ENCODE assay signal across 10 cellular contexts in genomic region chr10:119401671-119402395, GRCh38.
DNase-seq lines count a peak whose midpoint lies in the region; ATAC-seq and TF ChIP-seq lines count a peak whose summit lies in the region.
"Had no signal": no experiment of that assay in that cellular context is flagged by ENCODE, and none has a peak within 500 bp of the region (broad histone marks: within the 10 kb centered on the region; RNA-seq: fewer than 3 reads in every experiment).

No MANE protein-coding gene starts in this region.

- WGBS in transverse colon (ENCODE audit: low coverage in 1 of 2), 2 donors, result 71% methylated on average over 14 of the region's 14 CpGs; no CpG with 5 or more reads in 1 of the 2 donors

- intact Hi-C loops in breast epithelium (cut with DNase I; ENCODE audit: low total_unique reads), result no loop called here
- intact Hi-C loops in left lung (cut with DNase I), result no loop called here
- intact Hi-C loops in transverse colon (cut with DNase I; ENCODE audit: low total_unique reads), result no loop called here

- H3K36me3 Mint-ChIP-seq in stimulated activated effector memory CD8-positive, alpha-beta T cell treated with anti-CD3 and anti-CD28 coated beads, Interleukin-12 subunit alpha, Interleukin-12 subunit beta, amount 100 ng/mL, for 72 hours, result no peaks in the 10 kb centered on the region

- in situ Hi-C loops in transverse colon (cut with MboI; ENCODE audit: low pct_ligation_motif_present in 1 of 4, low pct_unique_long_range_greater_than_20kb in 1 of 4, low sequenced_read_pairs in 3 of 4), result no loop called here
- in situ Hi-C loops in KBM-7 (cut with MboI; ENCODE audit: low pct_unique_long_range_greater_than_20kb, low sequenced_read_pairs), result loop anchor here (25.0 kb wide), 1 partner anchor 190 kb away; the partner anchor contains the start of gene GRK5

- peak; percentile 47 for ATAC-seq in left lung
- ATAC-seq in stimulated activated effector memory CD8-positive, alpha-beta T cell treated with anti-CD3 and anti-CD28 coated beads, Interleukin-12 subunit alpha, Interleukin-12 subunit beta, amount 100 ng/mL, for 72 hours, result no peak

- peaks cover 7% of the 10 kb centered on the region for H3K4me1 Mint-ChIP-seq in stimulated activated effector memory CD8-positive, alpha-beta T cell treated with anti-CD3 and anti-CD28 coated beads, Interleukin-12 subunit alpha, Interleukin-12 subunit beta, amount 100 ng/mL, for 72 hours

- H3K27me3 ChIP-seq in breast epithelium (no peaks in the 10 kb centered on the region), left lung (no peaks in the 10 kb centered on the region), transverse colon (no peaks in the 10 kb centered on the region)

- DNase-seq in LHCN-M2 (ENCODE audit: low read depth) (peak; percentile 86), breast epithelium (ENCODE audit: low spot score in 2 of 2) (no peak), left lung (peak in 1 of 2 donors; percentile 47), transverse colon (peak; percentile 51), NCI-H1048 (lab: John Stamatoyannopoulos, UW) (no peak), KBM-7 (no peak), COR-L47 (lab: John Stamatoyannopoulos, UW) (no peak)
- no peak for DNase-seq in stimulated activated effector memory CD8-positive, alpha-beta T cell treated with anti-CD3 and anti-CD28 coated beads, Interleukin-12 subunit alpha, Interleukin-12 subunit beta, amount 100 ng/mL, for 72 hours (ENCODE audit: low spot score in 2 of 2)
- DNase-seq: NCI-H82; stimulated activated CD4-positive, alpha-beta T cell treated with anti-CD3 and anti-CD28 coated beads, Interleukin-4, amount 100 ng/mL, for 1 hour had no signal

- H3K27ac Mint-ChIP-seq in stimulated activated effector memory CD8-positive, alpha-beta T cell treated with anti-CD3 and anti-CD28 coated beads, Interleukin-12 subunit alpha, Interleukin-12 subunit beta, amount 100 ng/mL, for 72 hours, result no peak overlapping the region

- H3K36me3 ChIP-seq in breast epithelium (no peaks in the 10 kb centered on the region), left lung (peaks cover 0 to 12% of the 10 kb centered on the region in 2 donors), transverse colon (no peaks in the 10 kb centered on the region)

- H3K27ac ChIP-seq in breast epithelium (peak overlapping the region; percentile 40 to 86), left lung (peak overlapping the region in 1 of 2 donors; percentile 16), transverse colon (peak overlapping the region; percentile 55 to 70 (median 62))

- H3K4me3 Mint-ChIP-seq in stimulated activated effector memory CD8-positive, alpha-beta T cell treated with anti-CD3 and anti-CD28 coated beads, Interleukin-12 subunit alpha, Interleukin-12 subunit beta, amount 100 ng/mL, for 72 hours, result no peak overlapping the region

- no peaks in the 10 kb centered on the region for H3K4me1 ChIP-seq in breast epithelium
- H3K4me1 ChIP-seq in left lung, result peaks cover 0 to 38% of the 10 kb centered on the region in 2 donors
- peaks cover 0 to 7% (median 4%) of the 10 kb centered on the region in 4 donors for H3K4me1 ChIP-seq in transverse colon

- no peak overlapping the region for H3K4me3 ChIP-seq in breast epithelium
- no peak overlapping the region for H3K4me3 ChIP-seq in left lung
- no peak overlapping the region for H3K4me3 ChIP-seq in transverse colon

- TF ChIP-seq CTCF in breast epithelium (IDR thresholded peaks at IDR 0.05) (no peak), left lung (IDR thresholded peaks at IDR 0.05) (no peak), transverse colon (IDR thresholded peaks at IDR 0.05) (no peak)

- no peak for TF ChIP-seq EP300 in transverse colon (IDR thresholded peaks at IDR 0.05; ENCODE audit: low read depth)

- H3K9me3 Mint-ChIP-seq in stimulated activated effector memory CD8-positive, alpha-beta T cell treated with anti-CD3 and anti-CD28 coated beads, Interleukin-12 subunit alpha, Interleukin-12 subunit beta, amount 100 ng/mL, for 72 hours, result no peaks in the 10 kb centered on the region

- H3K9me3 ChIP-seq in breast epithelium, result no peaks in the 10 kb centered on the region
- H3K9me3 ChIP-seq in left lung, result no peaks in the 10 kb centered on the region
- no peaks in the 10 kb centered on the region for H3K9me3 ChIP-seq in transverse colon

- TF ChIP-seq POLR2A in breast epithelium (IDR thresholded peaks at IDR 0.05), result no peak
- TF ChIP-seq POLR2A in transverse colon (IDR thresholded peaks at IDR 0.05), result no peak

Comparison
In these comparisons a context has a peak if more than half of its experiments do, and no peak if none do; other contexts are left out.
1. DNase-seq: peak in LHCN-M2 (single experiment) and transverse colon (single experiment); none in breast epithelium (0 of 2), stimulated activated effector memory CD8-positive, alpha-beta T cell treated with anti-CD3 and anti-CD28 coated beads, Interleukin-12 subunit alpha, Interleukin-12 subunit beta, amount 100 ng/mL, for 72 hours (0 of 2), NCI-H1048 (single experiment), KBM-7 (single experiment) and COR-L47 (single experiment).